In the genomic region with DNA sequence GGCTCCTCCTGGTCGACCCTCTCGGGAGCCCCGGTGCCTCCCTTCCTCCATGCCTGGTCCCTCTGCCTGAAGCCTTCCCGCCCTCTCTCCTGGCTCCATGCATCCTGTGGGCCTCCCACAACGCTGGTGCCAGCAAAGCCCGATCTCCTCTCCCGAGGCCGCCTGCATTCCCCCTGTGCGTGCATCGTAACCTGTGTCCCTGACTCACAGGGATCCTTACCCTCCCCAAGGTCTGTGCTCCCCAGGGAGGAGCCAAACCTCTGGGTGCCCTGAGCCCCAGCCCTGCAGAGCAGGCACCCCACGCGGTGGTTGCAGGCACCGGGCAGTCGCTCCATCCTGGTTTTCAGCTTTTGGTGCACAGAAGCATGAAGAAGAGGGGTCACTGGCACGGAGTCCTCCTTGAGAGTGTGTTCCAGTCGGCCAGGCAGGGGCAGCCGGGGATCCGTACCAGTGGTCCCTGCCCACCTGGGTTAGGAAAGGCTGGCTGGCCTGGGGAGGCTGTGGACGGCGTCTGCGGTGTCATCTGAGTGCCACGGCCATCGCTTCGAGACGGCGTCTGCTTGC, we compare ENCODE assay signal across 1 cellular context.
A peak's percentile ranks its signal among the peaks of the same experiment; 100 is the strongest.
TF ChIP-seq lines count a peak whose summit lies in the region.

No MANE protein-coding gene starts in this region.

TF ChIP-seq in HepG2, 621 proteins besides CTCF, POLR2A, EP300 and RAD21 (continued from another document):
- TF ChIP-seq ZNF263 (CRISPR knock-in tag; IDR thresholded peaks at IDR 0.05) (peak; percentile 85), ZNF768 (CRISPR knock-in tag; IDR thresholded peaks at IDR 0.05) (peak; percentile 25; the same call in 1 of the 2 replicates), PCBP1 (IDR thresholded peaks at IDR 0.05; ENCODE audit: borderline replicate concordance, low read depth, low read length) (0 out of 2 replicates have a peak, but pooled peaks have one; percentile 23), ATAD3A (CRISPR knock-in tag; IDR thresholded peaks at IDR 0.05) (0 out of 2 replicates have a peak, but pooled peaks have one; percentile 68), ZNF225 (CRISPR knock-in tag; IDR thresholded peaks at IDR 0.05) (0 out of 2 replicates have a peak, but pooled peaks have one; percentile 25), ZBTB38 (CRISPR knock-in tag; IDR thresholded peaks at IDR 0.05) (0 out of 2 replicates have a peak, but pooled peaks have one; percentile 28), KLF13 (CRISPR knock-in tag; IDR thresholded peaks at IDR 0.05) (0 out of 2 replicates have a peak, but pooled peaks have one; percentile 85), HMG20A (CRISPR knock-in tag; IDR thresholded peaks at IDR 0.05; ENCODE audit: borderline replicate concordance) (no peak), GABPA (IDR thresholded peaks at IDR 0.05; ENCODE audit: low read depth, low read length) (0 out of 2 replicates have a peak, but pooled peaks have one; percentile 2), GABPA (CRISPR knock-in tag; IDR thresholded peaks at IDR 0.05; ENCODE audit: low read depth) (no peak)
- TF ChIP-seq, protein P1, sequence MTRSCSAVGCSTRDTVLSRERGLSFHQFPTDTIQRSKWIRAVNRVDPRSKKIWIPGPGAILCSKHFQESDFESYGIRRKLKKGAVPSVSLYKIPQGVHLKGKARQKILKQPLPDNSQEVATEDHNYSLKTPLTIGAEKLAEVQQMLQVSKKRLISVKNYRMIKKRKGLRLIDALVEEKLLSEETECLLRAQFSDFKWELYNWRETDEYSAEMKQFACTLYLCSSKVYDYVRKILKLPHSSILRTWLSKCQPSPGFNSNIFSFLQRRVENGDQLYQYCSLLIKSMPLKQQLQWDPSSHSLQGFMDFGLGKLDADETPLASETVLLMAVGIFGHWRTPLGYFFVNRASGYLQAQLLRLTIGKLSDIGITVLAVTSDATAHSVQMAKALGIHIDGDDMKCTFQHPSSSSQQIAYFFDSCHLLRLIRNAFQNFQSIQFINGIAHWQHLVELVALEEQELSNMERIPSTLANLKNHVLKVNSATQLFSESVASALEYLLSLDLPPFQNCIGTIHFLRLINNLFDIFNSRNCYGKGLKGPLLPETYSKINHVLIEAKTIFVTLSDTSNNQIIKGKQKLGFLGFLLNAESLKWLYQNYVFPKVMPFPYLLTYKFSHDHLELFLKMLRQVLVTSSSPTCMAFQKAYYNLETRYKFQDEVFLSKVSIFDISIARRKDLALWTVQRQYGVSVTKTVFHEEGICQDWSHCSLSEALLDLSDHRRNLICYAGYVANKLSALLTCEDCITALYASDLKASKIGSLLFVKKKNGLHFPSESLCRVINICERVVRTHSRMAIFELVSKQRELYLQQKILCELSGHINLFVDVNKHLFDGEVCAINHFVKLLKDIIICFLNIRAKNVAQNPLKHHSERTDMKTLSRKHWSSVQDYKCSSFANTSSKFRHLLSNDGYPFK (CRISPR knock-in tag; IDR thresholded peaks at IDR 0.05; ENCODE audit: borderline replicate concordance), result peak; percentile 65; the same call in 1 of the 2 replicates
- TF ChIP-seq, protein P2, sequence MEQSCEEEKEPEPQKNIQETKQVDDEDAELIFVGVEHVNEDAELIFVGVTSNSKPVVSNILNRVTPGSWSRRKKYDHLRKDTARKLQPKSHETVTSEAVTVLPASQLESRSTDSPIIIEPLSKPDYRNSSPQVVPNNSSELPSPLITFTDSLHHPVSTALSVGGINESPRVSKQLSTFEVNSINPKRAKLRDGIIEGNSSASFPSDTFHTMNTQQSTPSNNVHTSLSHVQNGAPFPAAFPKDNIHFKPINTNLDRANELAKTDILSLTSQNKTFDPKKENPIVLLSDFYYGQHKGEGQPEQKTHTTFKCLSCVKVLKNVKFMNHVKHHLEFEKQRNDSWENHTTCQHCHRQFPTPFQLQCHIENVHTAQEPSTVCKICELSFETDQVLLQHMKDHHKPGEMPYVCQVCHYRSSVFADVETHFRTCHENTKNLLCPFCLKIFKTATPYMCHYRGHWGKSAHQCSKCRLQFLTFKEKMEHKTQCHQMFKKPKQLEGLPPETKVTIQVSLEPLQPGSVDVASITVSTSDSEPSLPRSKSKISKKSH (CRISPR knock-in tag; IDR thresholded peaks at IDR 0.05; ENCODE audit: borderline replicate concordance), result 0 out of 2 replicates have a peak, but pooled peaks have one; percentile 31
- TF ChIP-seq, protein P3, sequence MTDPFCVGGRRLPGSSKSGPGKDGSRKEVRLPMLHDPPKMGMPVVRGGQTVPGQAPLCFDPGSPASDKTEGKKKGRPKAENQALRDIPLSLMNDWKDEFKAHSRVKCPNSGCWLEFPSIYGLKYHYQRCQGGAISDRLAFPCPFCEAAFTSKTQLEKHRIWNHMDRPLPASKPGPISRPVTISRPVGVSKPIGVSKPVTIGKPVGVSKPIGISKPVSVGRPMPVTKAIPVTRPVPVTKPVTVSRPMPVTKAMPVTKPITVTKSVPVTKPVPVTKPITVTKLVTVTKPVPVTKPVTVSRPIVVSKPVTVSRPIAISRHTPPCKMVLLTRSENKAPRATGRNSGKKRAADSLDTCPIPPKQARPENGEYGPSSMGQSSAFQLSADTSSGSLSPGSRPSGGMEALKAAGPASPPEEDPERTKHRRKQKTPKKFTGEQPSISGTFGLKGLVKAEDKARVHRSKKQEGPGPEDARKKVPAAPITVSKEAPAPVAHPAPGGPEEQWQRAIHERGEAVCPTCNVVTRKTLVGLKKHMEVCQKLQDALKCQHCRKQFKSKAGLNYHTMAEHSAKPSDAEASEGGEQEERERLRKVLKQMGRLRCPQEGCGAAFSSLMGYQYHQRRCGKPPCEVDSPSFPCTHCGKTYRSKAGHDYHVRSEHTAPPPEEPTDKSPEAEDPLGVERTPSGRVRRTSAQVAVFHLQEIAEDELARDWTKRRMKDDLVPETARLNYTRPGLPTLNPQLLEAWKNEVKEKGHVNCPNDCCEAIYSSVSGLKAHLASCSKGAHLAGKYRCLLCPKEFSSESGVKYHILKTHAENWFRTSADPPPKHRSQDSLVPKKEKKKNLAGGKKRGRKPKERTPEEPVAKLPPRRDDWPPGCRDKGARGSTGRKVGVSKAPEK (CRISPR knock-in tag; IDR thresholded peaks at IDR 0.05; ENCODE audit: borderline replicate concordance), result no peak
- TF ChIP-seq, protein P4, sequence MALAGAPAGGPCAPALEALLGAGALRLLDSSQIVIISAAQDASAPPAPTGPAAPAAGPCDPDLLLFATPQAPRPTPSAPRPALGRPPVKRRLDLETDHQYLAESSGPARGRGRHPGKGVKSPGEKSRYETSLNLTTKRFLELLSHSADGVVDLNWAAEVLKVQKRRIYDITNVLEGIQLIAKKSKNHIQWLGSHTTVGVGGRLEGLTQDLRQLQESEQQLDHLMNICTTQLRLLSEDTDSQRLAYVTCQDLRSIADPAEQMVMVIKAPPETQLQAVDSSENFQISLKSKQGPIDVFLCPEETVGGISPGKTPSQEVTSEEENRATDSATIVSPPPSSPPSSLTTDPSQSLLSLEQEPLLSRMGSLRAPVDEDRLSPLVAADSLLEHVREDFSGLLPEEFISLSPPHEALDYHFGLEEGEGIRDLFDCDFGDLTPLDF (CRISPR knock-in tag; IDR thresholded peaks at IDR 0.05), result no peak
